27 cellular contexts compared by ENCODE assay signal in genomic region chr13:57409121-57409520, GRCh38.
DNase-seq lines count a peak whose midpoint lies in the region; ATAC-seq and TF ChIP-seq lines count a peak whose summit lies in the region.
"Had no signal": no experiment of that assay in that cellular context is flagged by ENCODE, and none has a peak within 500 bp of the region (broad histone marks: within the 10 kb centered on the region; RNA-seq: fewer than 3 reads in every experiment).

No MANE protein-coding gene starts in this region.

- no peaks in the 10 kb centered on the region for H3K36me3 ChIP-seq in endodermal cell (ENCODE audit: control insufficient read depth, insufficient read depth, low read length)
- H3K36me3 ChIP-seq: adrenal gland, heart left ventricle, thoracic aorta, WERI-Rb-1 had no signal

- peak; percentile 52 for DNase-seq in NCI-H82 (lab: John Stamatoyannopoulos, UW)
- DNase-seq in endodermal cell, result peak; percentile 51
- DNase-seq in putamen (ENCODE audit: low spot score), result peak; percentile 62
- no peak for DNase-seq in activated CD4-positive, alpha-beta T cell treated with anti-CD3 and anti-CD28 coated beads, Interleukin-2, amount 50 U/mL, for 1 hour
- DNase-seq in DMS 273 treated with DMSO at 0.1 percent for 48 hours (lab: John Stamatoyannopoulos, UW), result no peak
- DNase-seq in GM13976 (ENCODE audit: low spot score), result no peak
- DNase-seq: activated CD4-positive, alpha-beta T cell treated with anti-CD3 and anti-CD28 coated beads, Interleukin-2, amount 10 ng/mL, durations not matched to agents 7 days and 5 days; activated naive CD4-positive, alpha-beta T cell treated with anti-CD3 and anti-CD28 coated beads for 36 hours; adrenal gland; effector CD8-positive, alpha-beta T cell; heart left ventricle; immature natural killer cell; mucosa of descending colon; NCI-H1105 treated with DMSO at 0.1 percent for 48 hours; NCI-H2029 treated with DMSO at 0.1 percent for 48 hours; NCI-H526 treated with DMSO at 0.1 percent for 48 hours; stimulated activated CD4-positive, alpha-beta T cell treated with anti-CD3 and anti-CD28 coated beads, Interleukin-15, amount 100 ng/mL, for 24 hours; stimulated activated naive B cell treated with anti-CD40 and anti-IgM and Interleukin-4, amounts not matched to agents 10 μg/mL and 1 μg/mL and 100 μg/mL, for 72 hours; T1000; WERI-Rb-1 had no signal

- H3K4me1 ChIP-seq in endodermal cell (ENCODE audit: control insufficient read depth, insufficient read depth, low read length), result no peaks in the 10 kb centered on the region
- H3K4me1 ChIP-seq: adrenal gland, heart left ventricle had no signal

- H3K4me3 ChIP-seq in endodermal cell (ENCODE audit: low read length), result no peak overlapping the region
- H3K4me3 ChIP-seq: adrenal gland, heart left ventricle, mucosa of descending colon, thoracic aorta had no signal

- TF ChIP-seq CTCF in endodermal cell (conservative IDR thresholded peaks at IDR 0.05), result no peak
- TF ChIP-seq CTCF in GM13976 (IDR thresholded peaks at IDR 0.05; ENCODE audit: borderline replicate concordance, control extremely low read depth, extremely low read depth, insufficient read depth, missing control alignments), result no peak

- peaks cover 7% of the 10 kb centered on the region for H3K4me1 Mint-ChIP-seq in endodermal cell
- H3K4me1 Mint-ChIP-seq: activated CD4-positive, alpha-beta T cell treated with anti-CD3 and anti-CD28 coated beads, Interleukin-2, amount 10 ng/mL, durations not matched to agents 7 days and 5 days; IgD-negative memory B cell; immature natural killer cell; stimulated activated naive B cell treated with anti-CD40 and anti-IgM and Interleukin-4, amounts not matched to agents 10 μg/mL and 1 μg/mL and 100 μg/mL, for 72 hours had no signal

- H3K27ac ChIP-seq in endodermal cell (ENCODE audit: low read depth, low read length) (no peak overlapping the region), layer of hippocampus (ENCODE audit: low read depth, low read length) (peak overlapping the region; percentile 70)
- H3K27ac ChIP-seq: adrenal gland, C4-2B, heart left ventricle, thoracic aorta, WERI-Rb-1 had no signal

- H3K36me3 Mint-ChIP-seq in endodermal cell (ENCODE audit: low read depth), result no peaks in the 10 kb centered on the region
- H3K36me3 Mint-ChIP-seq: IgD-negative memory B cell; immature natural killer cell; stimulated activated naive B cell treated with anti-CD40 and anti-IgM and Interleukin-4, amounts not matched to agents 10 μg/mL and 1 μg/mL and 100 μg/mL, for 72 hours had no signal

- H3K9me3 ChIP-seq in endodermal cell (ENCODE audit: control insufficient read depth, low read length), result no peaks in the 10 kb centered on the region
- H3K9me3 ChIP-seq: adrenal gland, thoracic aorta had no signal

- in situ Hi-C loops in GM13976 (cut with MboI; ENCODE audit: low sequenced_read_pairs, unreplicated experiment), result no loop called here

- H3K9me3 Mint-ChIP-seq in endodermal cell, result no peaks in the 10 kb centered on the region

- H3K4me3 Mint-ChIP-seq in endodermal cell, result no peak overlapping the region
- H3K4me3 Mint-ChIP-seq: activated CD4-positive, alpha-beta T cell treated with anti-CD3 and anti-CD28 coated beads, Interleukin-2, amount 10 ng/mL, durations not matched to agents 7 days and 5 days; activated naive CD4-positive, alpha-beta T cell treated with anti-CD3 and anti-CD28 coated beads for 36 hours; activated T-helper 1 cell treated with anti-CD3 and anti-CD28 coated beads, Interleukin-12 subunit alpha, Interleukin-12 subunit beta, Interleukin-2, Interleukin-4 antibody, amounts not matched to agents 30 ng/mL and 10 ng/mL and 1 ng/mL, durations not matched to agents 14 hours and 24 hours and 36 hours; IgD-negative memory B cell; immature natural killer cell; stimulated activated naive B cell treated with anti-CD40 and anti-IgM and Interleukin-4, amounts not matched to agents 10 μg/mL and 1 μg/mL and 100 μg/mL, for 72 hours had no signal

- H3K27me3 Mint-ChIP-seq in endodermal cell (ENCODE audit: insufficient read depth), result no peaks in the 10 kb centered on the region
- H3K27me3 Mint-ChIP-seq: activated CD4-positive, alpha-beta T cell treated with anti-CD3 and anti-CD28 coated beads, Interleukin-2, amount 10 ng/mL, durations not matched to agents 7 days and 5 days; IgD-negative memory B cell; progenitor cell of endocrine pancreas; stimulated activated naive B cell treated with anti-CD40 and anti-IgM and Interleukin-4, amounts not matched to agents 10 μg/mL and 1 μg/mL and 100 μg/mL, for 72 hours had no signal

- H3K27ac Mint-ChIP-seq in endodermal cell, result peak overlapping the region; percentile 67
- H3K27ac Mint-ChIP-seq: activated CD4-positive, alpha-beta T cell treated with anti-CD3 and anti-CD28 coated beads, Interleukin-2, amount 10 ng/mL, durations not matched to agents 7 days and 5 days; activated naive CD4-positive, alpha-beta T cell treated with anti-CD3 and anti-CD28 coated beads for 36 hours; activated T-helper 1 cell treated with anti-CD3 and anti-CD28 coated beads, Interleukin-12 subunit alpha, Interleukin-12 subunit beta, Interleukin-2, Interleukin-4 antibody, amounts not matched to agents 30 ng/mL and 10 ng/mL and 1 ng/mL, durations not matched to agents 14 hours and 24 hours and 36 hours; IgD-negative memory B cell; immature natural killer cell; progenitor cell of endocrine pancreas; stimulated activated naive B cell treated with anti-CD40 and anti-IgM and Interleukin-4, amounts not matched to agents 10 μg/mL and 1 μg/mL and 100 μg/mL, for 72 hours had no signal

- H3K27me3 ChIP-seq in endodermal cell (ENCODE audit: control insufficient read depth, insufficient read depth, low read length, poor library complexity, severe bottlenecking) (no peaks in the 10 kb centered on the region), layer of hippocampus (ENCODE audit: control insufficient read depth, insufficient read depth, low read length) (no peaks in the 10 kb centered on the region)
- H3K27me3 ChIP-seq: adrenal gland, heart left ventricle had no signal

- ATAC-seq in GM18498 (IDR thresholded peaks at IDR 0.05; ENCODE audit: unreplicated experiment), result no peak
- ATAC-seq: heart left ventricle; mucosa of descending colon; stimulated activated naive B cell treated with anti-CD40 and anti-IgM and Interleukin-4, amounts not matched to agents 10 μg/mL and 1 μg/mL and 100 μg/mL, for 72 hours had no signal

- no peak overlapping the region for H3K9ac ChIP-seq in endodermal cell (ENCODE audit: extremely low read depth, low read length, poor library complexity, severe bottlenecking)

Comparison
In these comparisons a context has a peak if more than half of its experiments do, and no peak if none do; other contexts are left out.
1. DNase-seq: peak in NCI-H82 (single experiment), endodermal cell (single experiment) and putamen (single experiment); none in activated CD4-positive, alpha-beta T cell treated with anti-CD3 and anti-CD28 coated beads, Interleukin-2, amount 50 U/mL, for 1 hour (single experiment), DMS 273 treated with DMSO at 0.1 percent for 48 hours (single experiment) and GM13976 (single experiment).